ENCODE assay signal across 27 cellular contexts in the genomic region with DNA sequence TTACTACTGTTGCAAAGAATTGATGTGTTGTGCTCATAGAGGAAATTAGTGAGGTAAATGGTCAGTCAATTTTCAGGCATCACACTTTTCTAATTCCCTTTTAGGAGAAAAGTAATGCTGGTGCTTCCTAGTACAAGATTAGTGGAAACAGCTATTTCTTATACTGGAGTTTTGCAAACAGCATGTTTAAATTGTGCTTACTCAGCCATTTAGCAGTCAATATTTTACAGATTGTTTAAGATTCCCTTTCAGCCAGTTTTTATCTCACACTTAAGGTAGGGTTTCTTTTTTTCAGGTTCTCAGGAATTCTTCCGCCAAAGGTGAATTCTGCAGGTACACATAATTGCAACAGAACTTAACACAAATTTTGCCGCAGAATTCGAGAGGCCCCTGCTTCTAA.
"Had no signal": no experiment of that assay in that cellular context is flagged by ENCODE, and none has a peak within 500 bp of the region (broad histone marks: within the 10 kb centered on the region; RNA-seq: fewer than 3 reads in every experiment).

No MANE protein-coding gene starts in this region.

- H3K4me1 Mint-ChIP-seq: nephron progenitor cell had no signal

- H3K4me1 ChIP-seq: esophagus muscularis mucosa, foreskin keratinocyte, left lung, psoas muscle, testis, tibial artery had no signal

- H3K4me3 ChIP-seq: dorsolateral prefrontal cortex, esophagus muscularis mucosa, gastroesophageal sphincter, heart left ventricle, hepatocyte, left lung, mucosa of descending colon, psoas muscle, skin epidermis, spleen, testis, tibial artery had no signal

- H3K27me3 Mint-ChIP-seq: naive thymus-derived CD4-positive, alpha-beta T cell; stimulated activated memory B cell treated with anti-CD40 and anti-IgM and Interleukin-4, amounts not matched to agents 10 μg/mL and 1 μg/mL and 100 μg/mL, for 72 hours; type B pancreatic cell had no signal

- H3K4me3 Mint-ChIP-seq: mesothelial cell of epicardium; naive thymus-derived CD4-positive, alpha-beta T cell; nephron progenitor cell; stimulated activated memory B cell treated with anti-CD40 and anti-IgM and Interleukin-4, amounts not matched to agents 10 μg/mL and 1 μg/mL and 100 μg/mL, for 72 hours; type B pancreatic cell had no signal

- ATAC-seq: foreskin keratinocyte; gastroesophageal sphincter; heart left ventricle; left cardiac atrium; left lung; mucosa of descending colon; naive thymus-derived CD4-positive, alpha-beta T cell; psoas muscle; right cardiac atrium; stimulated activated memory B cell treated with anti-CD40 and anti-IgM and Interleukin-4, amounts not matched to agents 10 μg/mL and 1 μg/mL and 100 μg/mL, for 72 hours; stimulated activated naive CD8-positive, alpha-beta T cell treated with anti-CD3 and anti-CD28 coated beads, Interleukin-15, Interleukin-2, amounts not matched to agents 100 U/mL and 50 U/mL, for 24 hours had no signal

- H3K27me3 ChIP-seq: dorsolateral prefrontal cortex, esophagus muscularis mucosa, foreskin keratinocyte, gastroesophageal sphincter, heart left ventricle, hepatocyte, left lung, spleen, testis, tibial artery had no signal

- H3K27ac ChIP-seq: dorsolateral prefrontal cortex, epithelial cell of prostate, esophagus muscularis mucosa, foreskin keratinocyte, gastroesophageal sphincter, heart left ventricle, hepatocyte, left lung, psoas muscle, skin epidermis, spleen, testis, tibial artery had no signal

- H3K9me3 Mint-ChIP-seq: mesothelial cell of epicardium; naive thymus-derived CD4-positive, alpha-beta T cell; nephron progenitor cell; stimulated activated memory B cell treated with anti-CD40 and anti-IgM and Interleukin-4, amounts not matched to agents 10 μg/mL and 1 μg/mL and 100 μg/mL, for 72 hours; type B pancreatic cell had no signal

- DNase-seq: dorsolateral prefrontal cortex; effector CD4-positive, alpha-beta T cell; foreskin keratinocyte; heart left ventricle; left cardiac atrium; left lung; mesenchymal stem cell; mucosa of descending colon; naive thymus-derived CD4-positive, alpha-beta T cell; nephron progenitor cell; nucleus accumbens; psoas muscle; right cardiac atrium; spleen; stimulated activated CD4-positive, alpha-beta T cell treated with anti-CD3 and anti-CD28 coated beads, Interleukin-4, amount 100 ng/mL, for 4 hours; stimulated activated naive CD8-positive, alpha-beta T cell treated with anti-CD3 and anti-CD28 coated beads, Interleukin-15, Interleukin-2, amounts not matched to agents 100 U/mL and 50 U/mL, for 24 hours; substantia nigra; testis; tibial artery had no signal

- H3K9me3 ChIP-seq: esophagus muscularis mucosa, gastroesophageal sphincter, heart left ventricle, left lung, mucosa of descending colon, psoas muscle, spleen, testis, tibial artery had no signal

- H3K27ac Mint-ChIP-seq: mesothelial cell of epicardium; stimulated activated memory B cell treated with anti-CD40 and anti-IgM and Interleukin-4, amounts not matched to agents 10 μg/mL and 1 μg/mL and 100 μg/mL, for 72 hours; type B pancreatic cell had no signal
